In genomic region chr3:80158332-80158731, GRCh38 we compare ENCODE assay signal across 2 cellular contexts.
TF ChIP-seq lines count a peak whose summit lies in the region.

No MANE protein-coding gene starts in this region.

TF ChIP-seq in HepG2, 621 proteins besides CTCF, POLR2A, EP300 and RAD21:
- no peak for TF ChIP-seq ARID5B (CRISPR knock-in tag; IDR thresholded peaks at IDR 0.05)
- TF ChIP-seq CEBPB (IDR thresholded peaks at IDR 0.05; ENCODE audit: borderline replicate concordance, low read depth, low read length): peak; percentile 58; the same call in 1 of the 2 replicates

TF ChIP-seq in H1, 55 proteins besides CTCF, POLR2A, EP300 and RAD21:
- TF ChIP-seq CEBPB (IDR thresholded peaks at IDR 0.05; ENCODE audit: low read depth, low read length) (peak; percentile 89), BCL11A (IDR thresholded peaks at IDR 0.05; ENCODE audit: low read depth in 2 of 2, low read length in 2 of 2) (no peak)
TF ChIP-seq in H1: peak in this region for 1.
